Comparison of ENCODE assay signal across 1 cellular context in genomic region chr4:41909136-41909535, GRCh38.
A peak's percentile ranks its signal among the peaks of the same experiment; 100 is the strongest.
TF ChIP-seq lines count a peak whose summit lies in the region.
"Not testable (repeated sequence)": the region's sequence is repeated elsewhere in the genome, so short reads cannot be mapped to it uniquely, and the experiment has no call there.

No MANE protein-coding gene starts in this region.

TF ChIP-seq in HepG2, 621 proteins besides CTCF, POLR2A, EP300 and RAD21 (continued from another document):
- peak; percentile 65 for TF ChIP-seq PAXIP1 (CRISPR knock-in tag; conservative IDR thresholded peaks at IDR 0.05)
- TF ChIP-seq NR2C2 (CRISPR knock-in tag; IDR thresholded peaks at IDR 0.05; ENCODE audit: borderline replicate concordance): peak; percentile 56; the same call in 1 of the 2 replicates
- peak; percentile 45; the same call in 1 of the 2 replicates for TF ChIP-seq HOXA3 (CRISPR knock-in tag; IDR thresholded peaks at IDR 0.05)
- TF ChIP-seq MIER3 (CRISPR knock-in tag; IDR thresholded peaks at IDR 0.05; ENCODE audit: borderline replicate concordance): 0 out of 2 replicates have a peak, but pooled peaks have one; percentile 15
- TF ChIP-seq FOSL2 (CRISPR knock-in tag; IDR thresholded peaks at IDR 0.05): peak; percentile 79
- peak; percentile 68 for TF ChIP-seq ARID5B (CRISPR knock-in tag; IDR thresholded peaks at IDR 0.05)
- TF ChIP-seq FOXP1 (IDR thresholded peaks at IDR 0.05); SOX6 (IDR thresholded peaks at IDR 0.05); GABPA (IDR thresholded peaks at IDR 0.05; ENCODE audit: low read depth, low read length): not testable (repeated sequence)
- 0 out of 2 replicates have a peak, but pooled peaks have one; percentile 32 for TF ChIP-seq FOXP1 (CRISPR knock-in tag; IDR thresholded peaks at IDR 0.05)
- 0 out of 2 replicates have a peak, but pooled peaks have one; percentile 41 for TF ChIP-seq THAP11 (CRISPR knock-in tag; IDR thresholded peaks at IDR 0.05)
- TF ChIP-seq FOXA3 (CRISPR knock-in tag; IDR thresholded peaks at IDR 0.05): peak; percentile 74
- TF ChIP-seq NR2F1 (CRISPR knock-in tag; IDR thresholded peaks at IDR 0.05): peak; percentile 80 to 93; a peak in 3 of 4 replicates
- TF ChIP-seq ZNF281 (CRISPR knock-in tag; IDR thresholded peaks at IDR 0.05; ENCODE audit: borderline replicate concordance): peak; percentile 96
- TF ChIP-seq NR2F2 (IDR thresholded peaks at IDR 0.05; ENCODE audit: borderline replicate concordance, low read depth): peak; percentile 44; the same call in 1 of the 2 replicates
- TF ChIP-seq TEAD3 (CRISPR knock-in tag; optimal IDR thresholded peaks at IDR 0.05; ENCODE audit: borderline replicate concordance): peak; percentile 24
- 0 out of 2 replicates have a peak, but pooled peaks have one; percentile 22 for TF ChIP-seq MTA1 (CRISPR knock-in tag; IDR thresholded peaks at IDR 0.05; ENCODE audit: borderline replicate concordance)
- peak; percentile 47 for TF ChIP-seq SALL1 (CRISPR knock-in tag; IDR thresholded peaks at IDR 0.05)
- peak; percentile 94 for TF ChIP-seq THAP9 (CRISPR knock-in tag; IDR thresholded peaks at IDR 0.05; ENCODE audit: borderline replicate concordance)
- peak; percentile 50 for TF ChIP-seq SOX6 (CRISPR knock-in tag; IDR thresholded peaks at IDR 0.05)
- TF ChIP-seq FOXP4 (CRISPR knock-in tag; IDR thresholded peaks at IDR 0.05): peak; percentile 45; the same call in 1 of the 2 replicates
- TF ChIP-seq GABPA (CRISPR knock-in tag; IDR thresholded peaks at IDR 0.05; ENCODE audit: low read depth): 0 out of 2 replicates have a peak, but pooled peaks have one; percentile 15
- TF ChIP-seq SP5 (CRISPR knock-in tag; IDR thresholded peaks at IDR 0.05; ENCODE audit: borderline replicate concordance, low read depth): peak; percentile 73
- TF ChIP-seq RARA (CRISPR knock-in tag; IDR thresholded peaks at IDR 0.05): peak; percentile 44; the same call in 1 of the 2 replicates
- 0 out of 2 replicates have a peak, but pooled peaks have one; percentile 26 for TF ChIP-seq ZNF350 (CRISPR knock-in tag; IDR thresholded peaks at IDR 0.05; ENCODE audit: borderline replicate concordance, low read depth)
- TF ChIP-seq ZNF644 (CRISPR knock-in tag; IDR thresholded peaks at IDR 0.05; ENCODE audit: low read depth): 0 out of 2 replicates have a peak, but pooled peaks have one; percentile 45
- TF ChIP-seq POGZ (CRISPR knock-in tag; IDR thresholded peaks at IDR 0.05): 0 out of 2 replicates have a peak, but pooled peaks have one; percentile 24
